10 cellular contexts compared by ENCODE assay signal in genomic region chr13:113647351-113648217, GRCh38. TPM values are rescaled to one million over a fixed set of nuclear protein-coding genes. Genes with fewer than 3 reads are reported as not detected.
DNase-seq lines count a peak whose midpoint lies in the region; ATAC-seq and TF ChIP-seq lines count a peak whose summit lies in the region.
"Had no signal": no experiment of that assay in that cellular context is flagged by ENCODE, and none has a peak within 500 bp of the region (broad histone marks: within the 10 kb centered on the region; RNA-seq: fewer than 3 reads in every experiment).

No MANE protein-coding gene starts in this region.

- TF ChIP-seq CTCF in natural killer cell (IDR thresholded peaks at IDR 0.05) (no peak), foreskin keratinocyte (conservative IDR thresholded peaks at IDR 0.05) (no peak)

- no peaks in the 10 kb centered on the region for H3K4me1 ChIP-seq in foreskin keratinocyte

- DNase-seq in natural killer cell (peak; percentile 5), T-helper 17 cell (no peak), foreskin keratinocyte (peak; percentile 6 to 18), posterior vena cava (ENCODE audit: low spot score) (peak; percentile 96), cortex of kidney (lab: John Stamatoyannopoulos, UW) (no peak), GM19240 (ENCODE audit: insufficient read length, low spot score) (no peak)
- no peak for DNase-seq in natural killer cell treated with Interleukin-12 subunit alpha and Interleukin-12 subunit beta and Interleukin-15 and Interleukin-18, amount 100 ng/mL, for 72 hours (ENCODE audit: low spot score)
- DNase-seq in effector memory CD8-positive, alpha-beta T cell = no peak

- H3K27ac Mint-ChIP-seq in natural killer cell (no peak overlapping the region), T-helper 17 cell (peak overlapping the region; percentile 86)
- H3K27ac Mint-ChIP-seq in natural killer cell treated with Interleukin-12 subunit alpha and Interleukin-12 subunit beta and Interleukin-15 and Interleukin-18, amount 100 ng/mL, for 72 hours = no peak overlapping the region
- no peak overlapping the region for H3K27ac Mint-ChIP-seq in effector memory CD8-positive, alpha-beta T cell

- no peaks in the 10 kb centered on the region for H3K36me3 Mint-ChIP-seq in natural killer cell
- H3K36me3 Mint-ChIP-seq in natural killer cell treated with Interleukin-12 subunit alpha and Interleukin-12 subunit beta and Interleukin-15 and Interleukin-18, amount 100 ng/mL, for 72 hours = peaks cover under 1% of the 10 kb centered on the region
- H3K36me3 Mint-ChIP-seq in T-helper 17 cell (ENCODE audit: low read depth) = no peaks in the 10 kb centered on the region
- peaks cover 8% of the 10 kb centered on the region for H3K36me3 Mint-ChIP-seq in effector memory CD8-positive, alpha-beta T cell (ENCODE audit: insufficient read depth)

- H3K4me1 Mint-ChIP-seq in natural killer cell (peaks cover 1 to 7% of the 10 kb centered on the region in 2 donors), T-helper 17 cell (peaks cover 12% of the 10 kb centered on the region)
- H3K4me1 Mint-ChIP-seq in natural killer cell treated with Interleukin-12 subunit alpha and Interleukin-12 subunit beta and Interleukin-15 and Interleukin-18, amount 100 ng/mL, for 72 hours (ENCODE audit: low read depth in 2 of 2) = peaks cover 7 to 8% of the 10 kb centered on the region in 2 donors
- peaks cover 3 to 5% of the 10 kb centered on the region in 2 donors for H3K4me1 Mint-ChIP-seq in effector memory CD8-positive, alpha-beta T cell (ENCODE audit: low read depth in 2 of 2)

- no peaks in the 10 kb centered on the region for H3K9me3 Mint-ChIP-seq in natural killer cell
- no peaks in the 10 kb centered on the region for H3K9me3 Mint-ChIP-seq in natural killer cell treated with Interleukin-12 subunit alpha and Interleukin-12 subunit beta and Interleukin-15 and Interleukin-18, amount 100 ng/mL, for 72 hours
- H3K9me3 Mint-ChIP-seq in effector memory CD8-positive, alpha-beta T cell = no peaks in the 10 kb centered on the region
- H3K9me3 Mint-ChIP-seq: nephron had no signal

- peaks cover 0 to 3% of the 10 kb centered on the region in 2 donors for H3K27me3 Mint-ChIP-seq in natural killer cell (ENCODE audit: low read depth in 2 of 2)
- peaks cover 0 to 4% of the 10 kb centered on the region in 2 donors for H3K27me3 Mint-ChIP-seq in natural killer cell treated with Interleukin-12 subunit alpha and Interleukin-12 subunit beta and Interleukin-15 and Interleukin-18, amount 100 ng/mL, for 72 hours
- H3K27me3 Mint-ChIP-seq in T-helper 17 cell = no peaks in the 10 kb centered on the region
- H3K27me3 Mint-ChIP-seq in effector memory CD8-positive, alpha-beta T cell = no peaks in the 10 kb centered on the region

- no peak for ATAC-seq in natural killer cell
- ATAC-seq in natural killer cell treated with Interleukin-12 subunit alpha and Interleukin-12 subunit beta and Interleukin-15 and Interleukin-18, amount 100 ng/mL, for 72 hours = no peak
- no peak for ATAC-seq in T-helper 17 cell
- ATAC-seq in foreskin keratinocyte = peak; percentile 14
- no peak for ATAC-seq in effector memory CD8-positive, alpha-beta T cell (replicated peaks)

- peaks cover 24% of the 10 kb centered on the region for H3K27me3 ChIP-seq in foreskin keratinocyte

- H3K27ac ChIP-seq in foreskin keratinocyte = no peak overlapping the region

- peaks cover 4% of the 10 kb centered on the region for H3K9me3 ChIP-seq in T-helper 17 cell (ENCODE audit: control insufficient read depth, low read length, poor library complexity, severe bottlenecking)

- intact Hi-C loops in natural killer cell (cut with micrococcal nuclease) (no loop called here), posterior vena cava (cut with DNase I) (no loop called here)

- no peak overlapping the region for H3K4me3 Mint-ChIP-seq in natural killer cell
- H3K4me3 Mint-ChIP-seq in natural killer cell treated with Interleukin-12 subunit alpha and Interleukin-12 subunit beta and Interleukin-15 and Interleukin-18, amount 100 ng/mL, for 72 hours = no peak overlapping the region
- H3K4me3 Mint-ChIP-seq in T-helper 17 cell = no peak overlapping the region
- H3K4me3 Mint-ChIP-seq in effector memory CD8-positive, alpha-beta T cell = no peak overlapping the region
- H3K4me3 Mint-ChIP-seq: CD8-positive, alpha-beta memory T cell; nephron had no signal

RNA-seq across cellular contexts. Expression of gene ATP4B, which starts 10.4 kb away (rescaled TPM):
- not detected for total RNA-seq in natural killer cell
- total RNA-seq in natural killer cell treated with Interleukin-12 subunit alpha and Interleukin-12 subunit beta and Interleukin-15 and Interleukin-18, amount 100 ng/mL, for 72 hours = not detected
- not detected for total RNA-seq in T-helper 17 cell
- total RNA-seq in foreskin keratinocyte = not detected in 2 replicates
- polyA plus RNA-seq in foreskin keratinocyte = not detected in 2 replicates
- not detected for total RNA-seq in posterior vena cava
- total RNA-seq: CD8-positive, alpha-beta memory T cell had no signal
- polyA plus RNA-seq: CD8-positive, alpha-beta memory T cell had no signal

RNA-seq across cellular contexts. Expression of gene GRK1, which starts 19.4 kb away (rescaled TPM):
- total RNA-seq in natural killer cell (not detected), T-helper 17 cell (under 1 TPM in 1 of 2 donors, not detected in 1; 0.07 TPM), foreskin keratinocyte (not detected in 2 replicates), posterior vena cava (not detected)
- total RNA-seq in natural killer cell treated with Interleukin-12 subunit alpha and Interleukin-12 subunit beta and Interleukin-15 and Interleukin-18, amount 100 ng/mL, for 72 hours = under 1 TPM in 1 of 2 donors, not detected in 1; 0.14 TPM
- polyA plus RNA-seq in foreskin keratinocyte = not detected in 2 replicates
- total RNA-seq: CD8-positive, alpha-beta memory T cell had no signal
- polyA plus RNA-seq: CD8-positive, alpha-beta memory T cell had no signal

Comparison
In these comparisons a context has a peak if more than half of its experiments do, and no peak if none do; other contexts are left out.
1. DNase-seq: peak in natural killer cell (single experiment), foreskin keratinocyte (2 of 2) and posterior vena cava (single experiment); none in natural killer cell treated with Interleukin-12 subunit alpha and Interleukin-12 subunit beta and Interleukin-15 and Interleukin-18, amount 100 ng/mL, for 72 hours (single experiment), T-helper 17 cell (0 of 3), cortex of kidney (single experiment), GM19240 (single experiment) and effector memory CD8-positive, alpha-beta T cell (0 of 3).